ENCODE assay signal across 8 cellular contexts in the genomic region with DNA sequence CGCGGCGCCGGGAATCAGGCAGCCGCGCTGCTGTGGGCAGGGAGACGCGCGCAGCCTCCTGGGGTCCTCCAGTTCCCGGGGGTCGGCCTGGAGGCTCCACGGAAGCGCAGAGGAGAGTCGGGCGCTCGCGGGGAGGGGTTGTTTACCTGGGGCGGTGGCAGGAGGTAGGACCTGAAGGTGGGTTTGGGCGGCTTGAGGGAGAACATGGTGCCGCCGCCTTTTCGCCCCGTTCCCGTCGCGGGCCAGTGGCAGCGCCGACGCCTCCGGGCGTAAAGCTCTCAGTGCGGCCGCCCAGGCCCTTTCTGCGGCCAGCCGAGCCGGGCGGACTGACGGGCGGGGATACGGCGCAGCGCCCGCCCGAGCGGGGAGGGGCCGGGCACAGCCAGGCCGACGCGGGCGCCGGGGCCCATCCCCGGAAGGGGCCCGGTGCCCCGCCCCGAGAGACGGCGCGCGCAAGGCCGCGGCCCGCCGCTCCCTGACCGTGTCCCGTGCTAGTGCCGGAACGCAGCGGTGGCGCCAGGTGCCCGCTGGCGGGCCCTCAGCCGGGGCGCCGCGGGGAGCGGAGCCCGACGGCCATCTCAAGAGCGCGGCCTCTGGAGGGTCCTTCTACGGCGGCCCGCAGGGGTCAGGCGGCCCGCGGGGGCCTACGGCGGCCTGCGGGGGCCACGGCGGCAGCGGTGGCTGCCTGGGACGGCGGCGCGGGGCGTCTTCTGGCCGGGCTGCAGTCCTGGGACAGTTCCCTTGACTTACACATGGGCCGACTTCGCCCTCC. TPM values are rescaled to one million over a fixed set of nuclear protein-coding genes. Genes with fewer than 3 reads are reported as not detected.
DNase-seq lines count a peak whose midpoint lies in the region; ATAC-seq and TF ChIP-seq lines count a peak whose summit lies in the region.

A gene with protein sequence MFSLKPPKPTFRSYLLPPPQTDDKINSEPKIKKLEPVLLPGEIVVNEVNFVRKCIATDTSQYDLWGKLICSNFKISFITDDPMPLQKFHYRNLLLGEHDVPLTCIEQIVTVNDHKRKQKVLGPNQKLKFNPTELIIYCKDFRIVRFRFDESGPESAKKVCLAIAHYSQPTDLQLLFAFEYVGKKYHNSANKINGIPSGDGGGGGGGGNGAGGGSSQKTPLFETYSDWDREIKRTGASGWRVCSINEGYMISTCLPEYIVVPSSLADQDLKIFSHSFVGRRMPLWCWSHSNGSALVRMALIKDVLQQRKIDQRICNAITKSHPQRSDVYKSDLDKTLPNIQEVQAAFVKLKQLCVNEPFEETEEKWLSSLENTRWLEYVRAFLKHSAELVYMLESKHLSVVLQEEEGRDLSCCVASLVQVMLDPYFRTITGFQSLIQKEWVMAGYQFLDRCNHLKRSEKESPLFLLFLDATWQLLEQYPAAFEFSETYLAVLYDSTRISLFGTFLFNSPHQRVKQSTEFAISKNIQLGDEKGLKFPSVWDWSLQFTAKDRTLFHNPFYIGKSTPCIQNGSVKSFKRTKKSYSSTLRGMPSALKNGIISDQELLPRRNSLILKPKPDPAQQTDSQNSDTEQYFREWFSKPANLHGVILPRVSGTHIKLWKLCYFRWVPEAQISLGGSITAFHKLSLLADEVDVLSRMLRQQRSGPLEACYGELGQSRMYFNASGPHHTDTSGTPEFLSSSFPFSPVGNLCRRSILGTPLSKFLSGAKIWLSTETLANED (minus strand): TSS at position 328 of the 772 bp plus-strand sequence. CDS start 122 bp downstream, at position 206.

- TF ChIP-seq POLR2A in uterus (IDR thresholded peaks at IDR 0.05), result peak; percentile 62 to 93

- intact Hi-C loops in uterus (cut with DNase I; ENCODE audit: low total_unique reads), result no loop called here

- H3K27me3 Mint-ChIP-seq in T-helper 1 cell treated with Interleukin-12 subunit alpha and Interleukin-12 subunit beta and Interleukin-4 antibody, amounts not matched to agents 30 μg/mL and 1 μg/mL, for 36 hours (ENCODE audit: low read depth), result peaks cover 15% of the 10 kb centered on the region

- peak within 1 kb of the TSS; percentile 88 for H3K9ac ChIP-seq in rectal smooth muscle tissue (ENCODE audit: low read length)

- peaks cover 4% of the 10 kb centered on the region for H3K36me3 Mint-ChIP-seq in T-helper 1 cell treated with Interleukin-12 subunit alpha and Interleukin-12 subunit beta and Interleukin-4 antibody, amounts not matched to agents 30 μg/mL and 1 μg/mL, for 36 hours (ENCODE audit: low read depth)

- peak within 1 kb of the TSS; percentile 91 for H3K27ac Mint-ChIP-seq in T-helper 1 cell treated with Interleukin-12 subunit alpha and Interleukin-12 subunit beta and Interleukin-4 antibody, amounts not matched to agents 30 μg/mL and 1 μg/mL, for 36 hours

- H3K4me1 ChIP-seq in right atrium auricular region (peaks cover 0 to 32% of the 10 kb centered on the region in 2 donors), rectal smooth muscle tissue (ENCODE audit: control insufficient read depth, insufficient read depth, low read length) (peaks cover 8% of the 10 kb centered on the region), uterus (no peaks in the 10 kb centered on the region)

- H3K9me3 ChIP-seq in KOPT-K1 (ENCODE audit: insufficient read depth, low read length, poor library complexity, severe bottlenecking), result no peaks in the 10 kb centered on the region
- H3K9me3 ChIP-seq in right atrium auricular region, result no peaks in the 10 kb centered on the region
- no peaks in the 10 kb centered on the region for H3K9me3 ChIP-seq in uterus

- H3K27me3 ChIP-seq in right atrium auricular region (no peaks in the 10 kb centered on the region), rectal smooth muscle tissue (ENCODE audit: control insufficient read depth, insufficient read depth, low read length) (no peaks in the 10 kb centered on the region), uterus (no peaks in the 10 kb centered on the region)

- peaks cover 16% of the 10 kb centered on the region for H3K4me1 Mint-ChIP-seq in T-helper 1 cell treated with Interleukin-12 subunit alpha and Interleukin-12 subunit beta and Interleukin-4 antibody, amounts not matched to agents 30 μg/mL and 1 μg/mL, for 36 hours (ENCODE audit: low read depth)

- peak within 1 kb of the TSS; percentile 85 for H3K27ac ChIP-seq in KOPT-K1 (ENCODE audit: low read depth, low read length, poor library complexity, severe bottlenecking)
- peak within 1 kb of the TSS; percentile 92 for H3K27ac ChIP-seq in angular gyrus (ENCODE audit: low read depth, low read length)
- peak within 1 kb of the TSS; percentile 91 to 95 for H3K27ac ChIP-seq in right atrium auricular region
- peak within 1 kb of the TSS; percentile 88 for H3K27ac ChIP-seq in rectal smooth muscle tissue (ENCODE audit: low read depth, low read length)
- H3K27ac ChIP-seq in uterus, result peak within 1 kb of the TSS; percentile 89 to 91

- ATAC-seq in GM21825 (IDR thresholded peaks at IDR 0.05; ENCODE audit: unreplicated experiment), result peak; percentile 85

- H3K9me3 Mint-ChIP-seq in T-helper 1 cell treated with Interleukin-12 subunit alpha and Interleukin-12 subunit beta and Interleukin-4 antibody, amounts not matched to agents 30 μg/mL and 1 μg/mL, for 36 hours, result no peaks in the 10 kb centered on the region

- DNase-seq in GDM1 (lab: John Stamatoyannopoulos, UW), result peak; percentile 79
- DNase-seq in right atrium auricular region (ENCODE audit: low spot score), result no peak
- DNase-seq in uterus, result peak; percentile 46 to 56

- peak within 1 kb of the TSS; percentile 93 for H3K4me3 Mint-ChIP-seq in T-helper 1 cell treated with Interleukin-12 subunit alpha and Interleukin-12 subunit beta and Interleukin-4 antibody, amounts not matched to agents 30 μg/mL and 1 μg/mL, for 36 hours

- H3K36me3 ChIP-seq in KOPT-K1 (ENCODE audit: insufficient read depth, low read length) (peaks cover 9% of the 10 kb centered on the region), right atrium auricular region (peaks cover 5% of the 10 kb centered on the region), rectal smooth muscle tissue (ENCODE audit: control insufficient read depth, insufficient read depth, low read length) (no peaks in the 10 kb centered on the region), uterus (no peaks in the 10 kb centered on the region)

- peak within 1 kb of the TSS; percentile 96 to 98 for H3K4me3 ChIP-seq in right atrium auricular region
- peak within 1 kb of the TSS; percentile 91 for H3K4me3 ChIP-seq in rectal smooth muscle tissue (ENCODE audit: low read length)
- peak within 1 kb of the TSS; percentile 64 to 92 for H3K4me3 ChIP-seq in uterus

- no peak for TF ChIP-seq CTCF in right atrium auricular region (IDR thresholded peaks at IDR 0.05)
- TF ChIP-seq CTCF in uterus (IDR thresholded peaks at IDR 0.05), result peak in 1 of 4 experiments; percentile 32

RNA-seq across cellular contexts. Expression of the gene that starts here (rescaled TPM):
- total RNA-seq in right atrium auricular region (10 to 100 TPM; 23.3 to 25.0 TPM), uterus (10 to 100 TPM; 11.8 to 34.2 (median 19.1) TPM)
